In genomic region chr3:8769088-8769822, GRCh38 we compare ENCODE assay signal across 8 cellular contexts. TPM values are rescaled to one million over a fixed set of nuclear protein-coding genes. Genes with fewer than 3 reads are reported as not detected.
DNase-seq lines count a peak whose midpoint lies in the region; ATAC-seq and TF ChIP-seq lines count a peak whose summit lies in the region.

OXTR (minus strand) TSS chr3:8769613; CDS start chr3:8768187, 1,426 bp downstream.

- no TSS peak for BruUV-seq in Panc1 (replicated peaks; lab: Mats Ljungman, UMichigan)

- H3K79me2 ChIP-seq in trophoblast cell (ENCODE audit: control insufficient read depth, insufficient read depth, low read length, poor library complexity), result no peaks in the 10 kb centered on the region

- H3K27ac ChIP-seq in Panc1 (ENCODE audit: low read length), result peak within 1 kb of the TSS; percentile 34; the same call in 1 of the 2 replicates
- H3K27ac ChIP-seq in trophoblast cell (ENCODE audit: low read depth, low read length), result no peak within 1 kb of the TSS
- H3K27ac ChIP-seq in vagina, result no peak within 1 kb of the TSS

- H3K14ac ChIP-seq in trophoblast cell (ENCODE audit: low read length), result no peak within 1 kb of the TSS

- peak; percentile 84 for DNase-seq in DMS 273 (lab: John Stamatoyannopoulos, UW; ENCODE audit: unreplicated experiment)
- peak; percentile 38 for DNase-seq in Panc1 (ENCODE audit: low read depth, low spot score)
- peak; percentile 65 for DNase-seq in activated naive CD4-positive, alpha-beta T cell treated with anti-CD3 and anti-CD28 coated beads, Interleukin-2, amount 10 ng/mL, durations not matched to agents 7 days and 5 days
- DNase-seq in head of caudate nucleus, result peak; percentile 49 to 91 (median 80)
- peak; percentile 74 to 85 for DNase-seq in trophoblast cell
- DNase-seq in vagina (ENCODE audit: extremely low spot score in 2 of 2), result peak; percentile 70 to 71

- H3K36me3 ChIP-seq in Panc1 (ENCODE audit: control insufficient read depth, insufficient read depth, low read length) (no peaks in the 10 kb centered on the region), trophoblast cell (ENCODE audit: control insufficient read depth in 1 of 2, insufficient read depth in 2 of 2, low read length in 2 of 2) (peaks cover 0 to 3% of the 10 kb centered on the region in 2 experiments), vagina (no peaks in the 10 kb centered on the region)

- no peak for TF ChIP-seq POLR2A in vagina (IDR thresholded peaks at IDR 0.05)

- intact Hi-C loops in Panc1 (cut with micrococcal nuclease; ENCODE audit: unreplicated experiment), result loop anchor here (2.0 kb wide), 1 partner anchor 194 kb away; the partner anchor contains the start of gene RAD18
- intact Hi-C loops in head of caudate nucleus (cut with DNase I), result no loop called here
- intact Hi-C loops in vagina (cut with DNase I), result no loop called here

- WGBS in trophoblast cell (ENCODE audit: extremely low coverage, insufficient coverage, insufficient read length), result no CpG with 5 or more reads among the region's 53 CpGs

- H2AFZ ChIP-seq in trophoblast cell (ENCODE audit: insufficient read depth, low read length, poor library complexity), result no peak within 1 kb of the TSS

- CTCF ChIA-PET in Panc1 (lab: Charles Lee), result interaction anchor here (0.6 kb wide), 1 partner anchor 179 kb away, joined by 3 read pairs; no protein-coding TSS in a partner anchor
- CTCF ChIA-PET in activated naive CD4-positive, alpha-beta T cell treated with anti-CD3 and anti-CD28 coated beads, Interleukin-2, amount 10 ng/mL, durations not matched to agents 7 days and 5 days (lab: Charles Lee), result interaction anchor here (0.8 to 1.4 kb wide), 14 partner anchors 9 to 535 kb away, joined by 3 to 11 read pairs (median 3); no protein-coding TSS in a partner anchor

- no peaks in the 10 kb centered on the region for H3K36me3 Mint-ChIP-seq in activated naive CD4-positive, alpha-beta T cell treated with anti-CD3 and anti-CD28 coated beads, Interleukin-2, amount 10 ng/mL, durations not matched to agents 7 days and 5 days

- in situ Hi-C loops in Panc1 (cut with HindIII; ENCODE audit: low pct_unique_long_range_greater_than_20kb, low sequenced_read_pairs), result no loop called here

- H3K79me1 ChIP-seq in trophoblast cell (ENCODE audit: low read length), result no peaks in the 10 kb centered on the region

- H4K8ac ChIP-seq in trophoblast cell (ENCODE audit: low read depth, low read length), result no peak within 1 kb of the TSS

- H3K27ac Mint-ChIP-seq in activated naive CD4-positive, alpha-beta T cell treated with anti-CD3 and anti-CD28 coated beads, Interleukin-2, amount 10 ng/mL, durations not matched to agents 7 days and 5 days, result no peak within 1 kb of the TSS

- no peak within 1 kb of the TSS for H2BK120ac ChIP-seq in trophoblast cell (ENCODE audit: insufficient read depth, low read length, poor library complexity)

- H2BK5ac ChIP-seq in trophoblast cell (ENCODE audit: low read depth, low read length, poor library complexity), result no peak within 1 kb of the TSS

- no peak within 1 kb of the TSS for H3K4ac ChIP-seq in trophoblast cell (ENCODE audit: low read depth, low read length)

- H3K27me3 ChIP-seq in Panc1 (ENCODE audit: control insufficient read depth, insufficient read depth, low read length) (no peaks in the 10 kb centered on the region), trophoblast cell (ENCODE audit: insufficient read depth, low read length) (peaks cover 22% of the 10 kb centered on the region), vagina (peaks cover 6% of the 10 kb centered on the region)

- no peak within 1 kb of the TSS for H3K18ac ChIP-seq in trophoblast cell (ENCODE audit: low read length)

- H3K23ac ChIP-seq in trophoblast cell (ENCODE audit: low read length), result no peak within 1 kb of the TSS

- no peak within 1 kb of the TSS for H3K9ac ChIP-seq in trophoblast cell (ENCODE audit: low read length)

- no peak within 1 kb of the TSS for H4K12ac ChIP-seq in trophoblast cell (ENCODE audit: low read depth, low read length)

- peak within 1 kb of the TSS; percentile 11 for H3K4me3 Mint-ChIP-seq in activated naive CD4-positive, alpha-beta T cell treated with anti-CD3 and anti-CD28 coated beads, Interleukin-2, amount 10 ng/mL, durations not matched to agents 7 days and 5 days

- peak; percentile 98 for TF ChIP-seq CTCF in Panc1 (IDR thresholded peaks at IDR 0.05)
- peak; percentile 56 to 79 (median 71) for TF ChIP-seq CTCF in vagina (IDR thresholded peaks at IDR 0.05)

- POLR2A ChIA-PET in Panc1 (lab: Charles Lee), result no interaction called here

- H3K9me3 Mint-ChIP-seq in activated naive CD4-positive, alpha-beta T cell treated with anti-CD3 and anti-CD28 coated beads, Interleukin-2, amount 10 ng/mL, durations not matched to agents 7 days and 5 days, result no peaks in the 10 kb centered on the region

- H3K4me1 ChIP-seq in Panc1 (ENCODE audit: control insufficient read depth, insufficient read depth, low read length), result no peaks in the 10 kb centered on the region; the same call in 1 of the 2 replicates
- H3K4me1 ChIP-seq in trophoblast cell (ENCODE audit: control insufficient read depth in 1 of 2, insufficient read depth in 2 of 2, low read length in 2 of 2), result peaks cover 12% of the 10 kb centered on the region in 2 experiments
- H3K4me1 ChIP-seq in vagina, result peaks cover 21% of the 10 kb centered on the region

- no peak within 1 kb of the TSS for H2AK5ac ChIP-seq in trophoblast cell (ENCODE audit: low read length)

- peaks cover 14% of the 10 kb centered on the region for H3K4me1 Mint-ChIP-seq in activated naive CD4-positive, alpha-beta T cell treated with anti-CD3 and anti-CD28 coated beads, Interleukin-2, amount 10 ng/mL, durations not matched to agents 7 days and 5 days

- ATAC-seq in GM19438 (IDR thresholded peaks at IDR 0.05; ENCODE audit: low read depth, unreplicated experiment) (peak; percentile 55), HG03520 (IDR thresholded peaks at IDR 0.05; ENCODE audit: unreplicated experiment) (peak; percentile 77), Panc1 (peak; percentile 99)

- H3K27me3 Mint-ChIP-seq in activated naive CD4-positive, alpha-beta T cell treated with anti-CD3 and anti-CD28 coated beads, Interleukin-2, amount 10 ng/mL, durations not matched to agents 7 days and 5 days, result peaks cover 57% of the 10 kb centered on the region

- H3K4me2 ChIP-seq in trophoblast cell (ENCODE audit: low read length), result peak within 1 kb of the TSS; percentile 94

- H3K9me3 ChIP-seq in Panc1 (ENCODE audit: control insufficient read depth, insufficient read depth, low read depth, low read length) (no peaks in the 10 kb centered on the region), trophoblast cell (ENCODE audit: insufficient read depth, low read depth, low read length) (peaks cover 4% of the 10 kb centered on the region), vagina (no peaks in the 10 kb centered on the region)

- H3K4me3 ChIP-seq in Panc1 (ENCODE audit: low read depth in 2 of 2, low read length in 2 of 2) (peak within 1 kb of the TSS; percentile 55 to 70), trophoblast cell (ENCODE audit: low read depth, low read length) (peak within 1 kb of the TSS; percentile 65), vagina (peak within 1 kb of the TSS; percentile 14 to 38)

- H4K91ac ChIP-seq in trophoblast cell (ENCODE audit: low read depth, low read length), result no peak within 1 kb of the TSS

- no peak within 1 kb of the TSS for H2BK12ac ChIP-seq in trophoblast cell (ENCODE audit: low read length)

RNA-seq across cellular contexts. Expression of gene OXTR, which starts in this region (rescaled TPM):
- total RNA-seq in Panc1 (2021; ENCODE audit: unreplicated experiment) (2.7 TPM), vagina (0.25 TPM)
- polyA plus RNA-seq in Panc1 (2012; ENCODE audit: insufficient read length), result 1.7 TPM
- polyA plus RNA-seq in trophoblast cell (2013), result 9.8 and 10.8 TPM in 2 replicates

Comparison
In these comparisons a context has a peak if more than half of its experiments do, and no peak if none do; other contexts are left out.
1. Peak in DNase-seq and H3K4me3 ChIP-seq in vagina; RNA of the gene not detected or under 1 TPM.